ENCODE assay signal across 12 cellular contexts in genomic region chr2:42755161-42755900, GRCh38. TPM values are rescaled to one million over a fixed set of nuclear protein-coding genes. Genes with fewer than 3 reads are reported as not detected.
A peak's percentile ranks its signal among the peaks of the same experiment; 100 is the strongest.
DNase-seq lines count a peak whose midpoint lies in the region; ATAC-seq and TF ChIP-seq lines count a peak whose summit lies in the region.
"Had no signal": no experiment of that assay in that cellular context is flagged by ENCODE, and none has a peak within 500 bp of the region (broad histone marks: within the 10 kb centered on the region; RNA-seq: fewer than 3 reads in every experiment).

No MANE protein-coding gene starts in this region.

- no peak overlapping the region for H3K27ac ChIP-seq in CD4-positive, alpha-beta T cell (ENCODE audit: low read depth, low read length)
- H3K27ac ChIP-seq: prostate gland had no signal

- H3K27ac Mint-ChIP-seq in CD4-positive, alpha-beta T cell, result no peak overlapping the region

- TF ChIP-seq CTCF in CD4-positive, alpha-beta T cell (IDR thresholded peaks at IDR 0.05), result no peak

- H3K4me3 ChIP-seq in skeletal muscle satellite cell (ENCODE audit: low read length), result no peak overlapping the region
- H3K4me3 ChIP-seq: prostate gland had no signal

- no peaks in the 10 kb centered on the region for H3K9me3 Mint-ChIP-seq in CD4-positive, alpha-beta T cell
- H3K9me3 Mint-ChIP-seq: IgD-negative memory B cell had no signal

- POLR2A ChIA-PET in CD4-positive, alpha-beta T cell (lab: Charles Lee), result no interaction called here

- ATAC-seq in GM21723 (IDR thresholded peaks at IDR 0.05; ENCODE audit: unreplicated experiment), result no peak
- ATAC-seq in CD4-positive, alpha-beta T cell (ENCODE audit: poor library complexity), result no peak

- H3K36me3 Mint-ChIP-seq in CD4-positive, alpha-beta T cell (ENCODE audit: low read depth), result peaks cover 63% of the 10 kb centered on the region
- H3K36me3 Mint-ChIP-seq: IgD-negative memory B cell had no signal

- intact Hi-C loops in CD4-positive, alpha-beta T cell (cut with DNase I, micrococcal nuclease), result no loop called here

- no peak overlapping the region for H3K9ac ChIP-seq in skeletal muscle satellite cell (ENCODE audit: low read depth, low read length)

- CTCF ChIA-PET in CD4-positive, alpha-beta T cell (lab: Charles Lee), result no interaction called here

- peaks cover 5% of the 10 kb centered on the region for H3K4me1 Mint-ChIP-seq in CD4-positive, alpha-beta T cell (ENCODE audit: low read depth)

- H3K27me3 Mint-ChIP-seq in CD4-positive, alpha-beta T cell, result no peaks in the 10 kb centered on the region
- H3K27me3 Mint-ChIP-seq: IgD-negative memory B cell had no signal

- H3K4me1 ChIP-seq in skeletal muscle satellite cell (ENCODE audit: control insufficient read depth, insufficient read depth, low read length), result peaks cover 21% of the 10 kb centered on the region

- H3K27me3 ChIP-seq in skeletal muscle satellite cell (ENCODE audit: control insufficient read depth, insufficient read depth, low read length), result no peaks in the 10 kb centered on the region
- H3K27me3 ChIP-seq in CD4-positive, alpha-beta T cell (ENCODE audit: control insufficient read depth, insufficient read depth, low read length), result no peaks in the 10 kb centered on the region

- peak overlapping the region; percentile 50 for H3K4me2 ChIP-seq in skeletal muscle satellite cell (ENCODE audit: low read length)

- H3K9me3 ChIP-seq in skeletal muscle satellite cell (replicated peaks; ENCODE audit: low read length), result no peaks in the 10 kb centered on the region
- H3K9me3 ChIP-seq in CD4-positive, alpha-beta T cell (ENCODE audit: control insufficient read depth, low read length), result no peaks in the 10 kb centered on the region
- H3K9me3 ChIP-seq: prostate gland had no signal

- DNase-seq in GM04503 (ENCODE audit: low read depth) (peak; percentile 23), NOMO-1 (lab: John Stamatoyannopoulos, UW; ENCODE audit: unreplicated experiment in 2 of 2) (peak; percentile 33 to 77), fibroblast of peridontal ligament (ENCODE audit: extremely low read depth) (peak; percentile 82), COLO668 (lab: John Stamatoyannopoulos, UW; ENCODE audit: unreplicated experiment) (no peak)
- no peak for DNase-seq in stimulated activated CD4-positive, alpha-beta T cell treated with anti-CD3 and anti-CD28 coated beads, Interleukin-2, amount 100 ng/mL, for 48 hours
- DNase-seq in CD4-positive, alpha-beta T cell, result no peak
- DNase-seq: DMS 273 treated with DMSO at 0.1 percent for 48 hours, NCI-H1930 had no signal

- no peak overlapping the region for H3K4me3 Mint-ChIP-seq in CD4-positive, alpha-beta T cell

- peaks cover 3% of the 10 kb centered on the region for H3K36me3 ChIP-seq in skeletal muscle satellite cell (ENCODE audit: insufficient read depth, low read length)
- H3K36me3 ChIP-seq: prostate gland had no signal

RNA-seq across cellular contexts. Expression of gene OXER1, which starts 8.6 kb away (rescaled TPM):
- not detected in 2 replicates for total RNA-seq in skeletal muscle satellite cell (2012; rRNA removed)
- not detected for total RNA-seq in CD4-positive, alpha-beta T cell

RNA-seq across cellular contexts. Expression of gene HAAO, which starts 37.1 kb away (rescaled TPM):
- not detected in 2 replicates for total RNA-seq in skeletal muscle satellite cell (2012; rRNA removed)
- not detected for total RNA-seq in CD4-positive, alpha-beta T cell

Comparison
In these comparisons a context has a peak if more than half of its experiments do, and no peak if none do; other contexts are left out.
1. DNase-seq: peak in GM04503 (single experiment), NOMO-1 (2 of 2) and fibroblast of peridontal ligament (single experiment); none in COLO668 (single experiment), stimulated activated CD4-positive, alpha-beta T cell treated with anti-CD3 and anti-CD28 coated beads, Interleukin-2, amount 100 ng/mL, for 48 hours (0 of 2) and CD4-positive, alpha-beta T cell (0 of 10).